ENCODE assay signal across 10 cellular contexts in the genomic region with DNA sequence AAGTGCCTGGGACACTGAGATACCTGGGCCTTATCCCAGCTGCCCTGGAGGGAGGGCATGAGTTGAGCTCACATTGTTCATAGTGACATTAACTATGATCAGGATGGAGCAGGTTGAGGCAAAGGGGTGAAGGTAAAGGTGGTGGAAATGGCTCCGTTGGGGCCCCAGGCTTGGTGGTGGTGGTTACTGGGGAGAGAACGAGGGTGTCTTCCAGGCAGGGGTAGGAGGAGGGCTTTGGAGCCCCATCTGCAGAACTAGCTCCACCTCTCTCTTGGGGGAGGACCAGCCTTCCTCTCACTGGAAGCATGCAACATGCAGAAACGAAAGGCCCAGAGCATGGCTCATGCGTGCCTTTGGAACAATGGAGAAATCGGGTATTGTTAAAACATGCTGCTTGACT.
A peak's percentile ranks its signal among the peaks of the same experiment; 100 is the strongest.
DNase-seq lines count a peak whose midpoint lies in the region; ATAC-seq and TF ChIP-seq lines count a peak whose summit lies in the region.
"Had no signal": no experiment of that assay in that cellular context is flagged by ENCODE, and none has a peak within 500 bp of the region (broad histone marks: within the 10 kb centered on the region; RNA-seq: fewer than 3 reads in every experiment).

No MANE protein-coding gene starts in this region.

- H3K27me3 ChIP-seq in CD8-positive, alpha-beta T cell (ENCODE audit: insufficient read depth, low read length), result no peaks in the 10 kb centered on the region
- H3K27me3 ChIP-seq: heart left ventricle had no signal

- intact Hi-C loops in CD8-positive, alpha-beta T cell (cut with DNase I, micrococcal nuclease), result loop anchor here in 1 of 2 experiments (2.0 kb wide), 1 partner anchor 24 kb away; no protein-coding TSS in a partner anchor

- no peak for TF ChIP-seq CTCF in CD8-positive, alpha-beta T cell (IDR thresholded peaks at IDR 0.05)
- TF ChIP-seq CTCF in WTC11 (IDR thresholded peaks at IDR 0.05), result no peak

- CTCF ChIA-PET in CD8-positive, alpha-beta T cell (lab: Charles Lee), result no interaction called here
- CTCF ChIA-PET in WTC11 (lab: Charles Lee), result interaction anchor here (1.5 kb wide), 1 partner anchor 359 kb away, joined by 5 read pairs; no protein-coding TSS in a partner anchor

- H3K4me3 Mint-ChIP-seq in CD8-positive, alpha-beta T cell, result peak overlapping the region; percentile 64
- H3K4me3 Mint-ChIP-seq in WTC11, result no peak overlapping the region

- peak overlapping the region; percentile 90 for H3K27ac Mint-ChIP-seq in CD8-positive, alpha-beta T cell
- H3K27ac Mint-ChIP-seq in WTC11, result no peak overlapping the region; the same call in 1 of the 2 replicates

- peak; percentile 38 for ATAC-seq in CD8-positive, alpha-beta T cell
- ATAC-seq in GM19455 (IDR thresholded peaks at IDR 0.05; ENCODE audit: unreplicated experiment) (peak; percentile 34), HG03196 (IDR thresholded peaks at IDR 0.05; ENCODE audit: unreplicated experiment) (peak; percentile 18), HG03097 (IDR thresholded peaks at IDR 0.05; ENCODE audit: low FRiP score, unreplicated experiment) (no peak), WTC11 (no peak)

- peaks cover 4% of the 10 kb centered on the region for H3K36me3 Mint-ChIP-seq in CD8-positive, alpha-beta T cell
- no peaks in the 10 kb centered on the region for H3K36me3 Mint-ChIP-seq in WTC11

- no peak overlapping the region for H3K4me3 ChIP-seq in CD8-positive, alpha-beta T cell (ENCODE audit: low read depth, low read length)
- H3K4me3 ChIP-seq: heart left ventricle had no signal

- H3K27ac ChIP-seq in CD8-positive, alpha-beta T cell (ENCODE audit: low read depth, low read length), result no peak overlapping the region

- DNase-seq in CD8-positive, alpha-beta T cell, result no peak
- DNase-seq in globus pallidus (ENCODE audit: low spot score) (peak; percentile 30), WTC11 (ENCODE audit: low spot score) (no peak), NCI-H510A (lab: John Stamatoyannopoulos, UW) (no peak)
- no peak for DNase-seq in stimulated activated CD4-positive, alpha-beta T cell treated with anti-CD3 and anti-CD28 coated beads, Interleukin-12 subunit alpha, Interleukin-12 subunit beta, amount 100 ng/mL, for 4 hours
- DNase-seq: DMS79 treated with DMSO at 0.1 percent for 48 hours had no signal

- POLR2A ChIA-PET in CD8-positive, alpha-beta T cell (lab: Charles Lee), result interaction anchor here (0.6 kb wide), 1 partner anchor 13 kb away, joined by 3 read pairs; no protein-coding TSS in a partner anchor
- POLR2A ChIA-PET in WTC11 (lab: Charles Lee), result no interaction called here

- H3K4me1 Mint-ChIP-seq in CD8-positive, alpha-beta T cell (ENCODE audit: low read depth), result peaks cover 64% of the 10 kb centered on the region
- peaks cover 50% of the 10 kb centered on the region for H3K4me1 Mint-ChIP-seq in WTC11

- H3K36me3 ChIP-seq in CD8-positive, alpha-beta T cell (ENCODE audit: insufficient read depth, low read length), result no peaks in the 10 kb centered on the region
- H3K36me3 ChIP-seq: heart left ventricle had no signal

- peaks cover 4% of the 10 kb centered on the region for H3K9me3 Mint-ChIP-seq in CD8-positive, alpha-beta T cell
- no peaks in the 10 kb centered on the region for H3K9me3 Mint-ChIP-seq in WTC11

- peaks cover 33% of the 10 kb centered on the region for H3K4me1 ChIP-seq in CD8-positive, alpha-beta T cell (ENCODE audit: insufficient read depth, low read length)

- no peaks in the 10 kb centered on the region for H3K27me3 Mint-ChIP-seq in CD8-positive, alpha-beta T cell (ENCODE audit: low read depth)
- no peaks in the 10 kb centered on the region for H3K27me3 Mint-ChIP-seq in WTC11 (ENCODE audit: low read depth)

- H3K9me3 ChIP-seq in CD8-positive, alpha-beta T cell (ENCODE audit: low read length), result no peaks in the 10 kb centered on the region
- H3K9me3 ChIP-seq: heart left ventricle had no signal

TF ChIP-seq in WTC11, 78 proteins besides CTCF, POLR2A, EP300 and RAD21:
- TF ChIP-seq ZNF232 (CRISPR knock-in tag; IDR thresholded peaks at IDR 0.05) (no peak), TCF7 (CRISPR knock-in tag; IDR thresholded peaks at IDR 0.05; ENCODE audit: low read depth) (no peak), SP1 (CRISPR knock-in tag; conservative IDR thresholded peaks at IDR 0.05) (no peak), ETV6 (CRISPR knock-in tag; IDR thresholded peaks at IDR 0.05) (no peak), MYBL2 (CRISPR knock-in tag; IDR thresholded peaks at IDR 0.05) (no peak), FOXJ3 (CRISPR knock-in tag; IDR thresholded peaks at IDR 0.05; ENCODE audit: borderline replicate concordance) (no peak), NFE2L1 (CRISPR knock-in tag; IDR thresholded peaks at IDR 0.05) (no peak), ZNF263 (CRISPR knock-in tag; IDR thresholded peaks at IDR 0.05; ENCODE audit: low read depth) (no peak)
- TF ChIP-seq, protein P1, sequence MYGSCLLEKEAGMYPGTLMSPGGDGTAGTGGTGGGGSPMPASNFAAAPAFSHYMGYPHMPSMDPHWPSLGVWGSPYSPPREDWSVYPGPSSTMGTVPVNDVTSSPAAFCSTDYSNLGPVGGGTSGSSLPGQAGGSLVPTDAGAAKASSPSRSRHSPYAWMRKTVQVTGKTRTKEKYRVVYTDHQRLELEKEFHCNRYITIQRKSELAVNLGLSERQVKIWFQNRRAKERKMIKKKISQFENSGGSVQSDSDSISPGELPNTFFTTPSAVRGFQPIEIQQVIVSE (CRISPR knock-in tag; IDR thresholded peaks at IDR 0.05; ENCODE audit: borderline replicate concordance), result no peak
- TF ChIP-seq, protein P2, sequence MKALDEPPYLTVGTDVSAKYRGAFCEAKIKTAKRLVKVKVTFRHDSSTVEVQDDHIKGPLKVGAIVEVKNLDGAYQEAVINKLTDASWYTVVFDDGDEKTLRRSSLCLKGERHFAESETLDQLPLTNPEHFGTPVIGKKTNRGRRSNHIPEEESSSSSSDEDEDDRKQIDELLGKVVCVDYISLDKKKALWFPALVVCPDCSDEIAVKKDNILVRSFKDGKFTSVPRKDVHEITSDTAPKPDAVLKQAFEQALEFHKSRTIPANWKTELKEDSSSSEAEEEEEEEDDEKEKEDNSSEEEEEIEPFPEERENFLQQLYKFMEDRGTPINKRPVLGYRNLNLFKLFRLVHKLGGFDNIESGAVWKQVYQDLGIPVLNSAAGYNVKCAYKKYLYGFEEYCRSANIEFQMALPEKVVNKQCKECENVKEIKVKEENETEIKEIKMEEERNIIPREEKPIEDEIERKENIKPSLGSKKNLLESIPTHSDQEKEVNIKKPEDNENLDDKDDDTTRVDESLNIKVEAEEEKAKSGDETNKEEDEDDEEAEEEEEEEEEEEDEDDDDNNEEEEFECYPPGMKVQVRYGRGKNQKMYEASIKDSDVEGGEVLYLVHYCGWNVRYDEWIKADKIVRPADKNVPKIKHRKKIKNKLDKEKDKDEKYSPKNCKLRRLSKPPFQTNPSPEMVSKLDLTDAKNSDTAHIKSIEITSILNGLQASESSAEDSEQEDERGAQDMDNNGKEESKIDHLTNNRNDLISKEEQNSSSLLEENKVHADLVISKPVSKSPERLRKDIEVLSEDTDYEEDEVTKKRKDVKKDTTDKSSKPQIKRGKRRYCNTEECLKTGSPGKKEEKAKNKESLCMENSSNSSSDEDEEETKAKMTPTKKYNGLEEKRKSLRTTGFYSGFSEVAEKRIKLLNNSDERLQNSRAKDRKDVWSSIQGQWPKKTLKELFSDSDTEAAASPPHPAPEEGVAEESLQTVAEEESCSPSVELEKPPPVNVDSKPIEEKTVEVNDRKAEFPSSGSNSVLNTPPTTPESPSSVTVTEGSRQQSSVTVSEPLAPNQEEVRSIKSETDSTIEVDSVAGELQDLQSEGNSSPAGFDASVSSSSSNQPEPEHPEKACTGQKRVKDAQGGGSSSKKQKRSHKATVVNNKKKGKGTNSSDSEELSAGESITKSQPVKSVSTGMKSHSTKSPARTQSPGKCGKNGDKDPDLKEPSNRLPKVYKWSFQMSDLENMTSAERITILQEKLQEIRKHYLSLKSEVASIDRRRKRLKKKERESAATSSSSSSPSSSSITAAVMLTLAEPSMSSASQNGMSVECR (CRISPR knock-in tag; IDR thresholded peaks at IDR 0.05; ENCODE audit: borderline replicate concordance), result no peak

Comparison
In these comparisons a context has a peak if more than half of its experiments do, and no peak if none do; other contexts are left out.
1. ATAC-seq: peak in CD8-positive, alpha-beta T cell (single experiment), GM19455 (single experiment) and HG03196 (single experiment); none in HG03097 (single experiment) and WTC11 (single experiment).